Comparison of ENCODE assay signal across 8 cellular contexts in genomic region chr12:47767197-47767724, GRCh38. TPM values are rescaled to one million over a fixed set of nuclear protein-coding genes. Genes with fewer than 3 reads are reported as not detected.
A peak's percentile ranks its signal among the peaks of the same experiment; 100 is the strongest.
DNase-seq lines count a peak whose midpoint lies in the region; ATAC-seq and TF ChIP-seq lines count a peak whose summit lies in the region.

No MANE protein-coding gene starts in this region.

- H3K9me3 ChIP-seq in testis: no peaks in the 10 kb centered on the region

- peaks cover 11 to 19% (median 12%) of the 10 kb centered on the region in 3 donors for H3K4me1 Mint-ChIP-seq in naive B cell

- no peaks in the 10 kb centered on the region for H3K36me3 ChIP-seq in testis (ENCODE audit: low read depth, missing control alignments)

- peak in 2 of 3 experiments; percentile 50 to 51 for TF ChIP-seq CTCF in testis (IDR thresholded peaks at IDR 0.05)

- ATAC-seq in naive B cell (ENCODE audit: low read depth in 2 of 2): peak; percentile 70 to 87
- ATAC-seq in HG03039 (IDR thresholded peaks at IDR 0.05; ENCODE audit: unreplicated experiment): no peak

- peaks cover 15% of the 10 kb centered on the region for H3K4me1 ChIP-seq in testis

- H3K4me3 ChIP-seq in testis: no peak overlapping the region

- intact Hi-C loops in testis (cut with DNase I; ENCODE audit: low total_unique reads): no loop called here

- peak; percentile 49 for DNase-seq in NK-92 treated with Interleukin-12 subunit alpha and Interleukin-12 subunit beta, amount 100 ng/mL, for 24 hours (lab: John Stamatoyannopoulos, UW)
- DNase-seq in NK-92 (lab: John Stamatoyannopoulos, UW; ENCODE audit: unreplicated experiment) (no peak), NCI-H146 (lab: John Stamatoyannopoulos, UW) (peak; percentile 67), dermis microvascular lymphatic vessel endothelial cell (ENCODE audit: low read depth in 2 of 2) (peak; percentile 58 to 78), naive B cell (peak; percentile 68), testis (no peak)
- peak; percentile 68 to 79 for DNase-seq in activated CD4-positive, alpha-beta T cell treated with anti-CD3 and anti-CD28 coated beads for 4 hours

- no peaks in the 10 kb centered on the region for H3K27me3 Mint-ChIP-seq in naive B cell

- peak overlapping the region in 1 of 8 donors; percentile 41 for H3K4me3 Mint-ChIP-seq in naive B cell

- peak overlapping the region in 1 of 6 donors; percentile 79 for H3K27ac Mint-ChIP-seq in naive B cell

- WGBS in testis, 2 donors: 72 to 77% methylated on average over 5 of the region's 5 CpGs

- no peak for TF ChIP-seq POLR2A in testis (IDR thresholded peaks at IDR 0.05)

- no peaks in the 10 kb centered on the region for H3K36me3 Mint-ChIP-seq in naive B cell

- H3K9me3 Mint-ChIP-seq in naive B cell: no peaks in the 10 kb centered on the region

- no peak overlapping the region for H3K27ac ChIP-seq in testis

- H3K27me3 ChIP-seq in testis: no peaks in the 10 kb centered on the region

RNA-seq across cellular contexts. Expression of gene SLC48A1, which starts 5.8 kb away (rescaled TPM):
- total RNA-seq in dermis microvascular lymphatic vessel endothelial cell (9.2 and 9.5 TPM in 2 replicates), testis (10 to 100 TPM; 25.5 to 32.0 TPM)
- polyA plus RNA-seq in naive B cell (ENCODE audit: low read depth in 6 of 6) (10 to 100 TPM; 12.2 to 18.3 (median 13.9) TPM), testis (ENCODE audit: insufficient read depth, low read depth, low replicate concordance) (21.0 TPM)

RNA-seq across cellular contexts. Expression of gene RAPGEF3, which starts 8.6 kb away (rescaled TPM):
- total RNA-seq in dermis microvascular lymphatic vessel endothelial cell (10.4 and 13.5 TPM in 2 replicates), testis (10 to 100 TPM; 24.6 to 30.2 TPM)
- polyA plus RNA-seq in naive B cell (ENCODE audit: low read depth in 6 of 6) (1 to 10 TPM in 2 of 6 donors, under 1 TPM in 3, not detected in 1; 0.39 to 2.6 (median 0.52) TPM), testis (ENCODE audit: insufficient read depth, low read depth, low replicate concordance) (13.9 TPM)

RNA-seq across cellular contexts. Expression of gene ENDOU, which starts 42.0 kb away (rescaled TPM):
- under 0.01 TPM in 2 replicates for total RNA-seq in dermis microvascular lymphatic vessel endothelial cell
- under 1 TPM in 1 of 6 donors, not detected in 5; 0.21 TPM for polyA plus RNA-seq in naive B cell (ENCODE audit: low read depth in 6 of 6)
- under 1 TPM; 0.16 to 0.43 TPM for total RNA-seq in testis
- 0.21 TPM for polyA plus RNA-seq in testis (ENCODE audit: insufficient read depth, low read depth, low replicate concordance)

RNA-seq across cellular contexts. Expression of gene HDAC7, which starts 52.4 kb away (rescaled TPM):
- total RNA-seq in dermis microvascular lymphatic vessel endothelial cell (28.8 and 43.6 TPM in 2 replicates), testis (10 to 100 TPM; 39.9 to 70.0 TPM)
- polyA plus RNA-seq in naive B cell (ENCODE audit: low read depth in 6 of 6) (10 to 100 TPM in 1 of 6 donors, 1 to 10 TPM in 5; 4.5 to 17.1 (median 7.0) TPM), testis (ENCODE audit: insufficient read depth, low read depth, low replicate concordance) (28.2 TPM)

Comparison
In these comparisons a context has a peak if more than half of its experiments do, and no peak if none do; other contexts are left out.
1. DNase-seq: peak in NK-92 treated with Interleukin-12 subunit alpha and Interleukin-12 subunit beta, amount 100 ng/mL, for 24 hours (single experiment), NCI-H146 (single experiment), activated CD4-positive, alpha-beta T cell treated with anti-CD3 and anti-CD28 coated beads for 4 hours (2 of 2), dermis microvascular lymphatic vessel endothelial cell (2 of 2) and naive B cell (single experiment); none in NK-92 (single experiment) and testis (single experiment).